1 cellular context compared by ENCODE assay signal in genomic region chr10:102678842-102679289, GRCh38.
TF ChIP-seq lines count a peak whose summit lies in the region.

No MANE protein-coding gene starts in this region.

TF ChIP-seq in WTC11, 78 proteins besides CTCF, POLR2A, EP300 and RAD21 (continued from another document):
- TF ChIP-seq HMGXB4 (CRISPR knock-in tag; IDR thresholded peaks at IDR 0.05) (peak; percentile 71), ZSCAN18 (CRISPR knock-in tag; IDR thresholded peaks at IDR 0.05) (no peak), ZNF121 (CRISPR knock-in tag; IDR thresholded peaks at IDR 0.05) (0 out of 2 replicates have a peak, but pooled peaks have one; percentile 34), CBFB (CRISPR knock-in tag; IDR thresholded peaks at IDR 0.05; ENCODE audit: low read depth) (no peak), FOXP1 (CRISPR knock-in tag; IDR thresholded peaks at IDR 0.05; ENCODE audit: borderline replicate concordance) (peak; percentile 54; the same call in 1 of the 2 replicates), STAT6 (CRISPR knock-in tag; conservative IDR thresholded peaks at IDR 0.05; ENCODE audit: low read depth) (no peak), GRHL2 (CRISPR knock-in tag; IDR thresholded peaks at IDR 0.05; ENCODE audit: insufficient replicate concordance, severe bottlenecking) (no peak), MAX (CRISPR knock-in tag; IDR thresholded peaks at IDR 0.05) (peak; percentile 75), NFYB (CRISPR knock-in tag; conservative IDR thresholded peaks at IDR 0.05; ENCODE audit: low read depth) (no peak), CREM (CRISPR knock-in tag; IDR thresholded peaks at IDR 0.05) (no peak), ZBTB21 (CRISPR knock-in tag; IDR thresholded peaks at IDR 0.05; ENCODE audit: borderline replicate concordance) (peak; percentile 40; the same call in 1 of the 2 replicates), RELA (CRISPR knock-in tag; IDR thresholded peaks at IDR 0.05; ENCODE audit: borderline replicate concordance) (no peak), FOXK1 (CRISPR knock-in tag; IDR thresholded peaks at IDR 0.05) (peak; percentile 80), EMX1 (CRISPR knock-in tag; IDR thresholded peaks at IDR 0.05) (no peak), ZNF425 (CRISPR knock-in tag; conservative IDR thresholded peaks at IDR 0.05) (no peak), CDX4 (CRISPR knock-in tag; IDR thresholded peaks at IDR 0.05; ENCODE audit: borderline replicate concordance) (no peak), ZNF138 (CRISPR knock-in tag; conservative IDR thresholded peaks at IDR 0.05) (0 out of 2 replicates have a peak, but pooled peaks have one; percentile 54), ZNF423 (CRISPR knock-in tag; IDR thresholded peaks at IDR 0.05) (peak; percentile 80), OVOL2 (CRISPR knock-in tag; IDR thresholded peaks at IDR 0.05; ENCODE audit: borderline replicate concordance) (no peak)
- TF ChIP-seq, protein P1, sequence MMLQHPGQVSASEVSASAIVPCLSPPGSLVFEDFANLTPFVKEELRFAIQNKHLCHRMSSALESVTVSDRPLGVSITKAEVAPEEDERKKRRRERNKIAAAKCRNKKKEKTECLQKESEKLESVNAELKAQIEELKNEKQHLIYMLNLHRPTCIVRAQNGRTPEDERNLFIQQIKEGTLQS (CRISPR knock-in tag; conservative IDR thresholded peaks at IDR 0.05) = no peak
